6 cellular contexts compared by ENCODE assay signal in the genomic region with DNA sequence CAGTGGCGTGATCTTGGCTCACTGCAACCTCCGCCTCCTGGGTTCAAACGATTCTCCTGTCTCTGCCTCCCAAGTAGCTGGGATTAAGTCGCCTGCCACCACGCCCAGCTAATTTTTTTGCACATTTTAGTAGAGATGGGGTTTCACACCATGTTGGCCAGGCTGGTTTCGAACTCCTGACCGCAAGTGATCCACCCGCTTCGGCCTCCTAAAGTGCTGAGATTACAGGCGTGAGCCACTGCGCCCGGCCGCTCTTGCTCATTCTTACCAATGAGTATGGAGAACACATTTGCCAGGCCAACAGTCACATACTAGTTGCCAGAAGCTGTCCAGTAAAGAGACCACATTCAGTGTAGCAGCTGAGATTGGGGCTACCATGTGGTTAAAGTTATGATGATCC. TPM values are rescaled to one million over a fixed set of nuclear protein-coding genes. Genes with fewer than 3 reads are reported as not detected.
"Had no signal": no experiment of that assay in that cellular context is flagged by ENCODE, and none has a peak within 500 bp of the region (broad histone marks: within the 10 kb centered on the region; RNA-seq: fewer than 3 reads in every experiment).

No MANE protein-coding gene starts in this region.

RNA-seq across cellular contexts. Expression of gene TSACC, which starts 14.2 kb away (rescaled TPM):
- total RNA-seq: IMR-90 had no signal

RNA-seq across cellular contexts. Expression of gene RHBG, which starts 16.5 kb away (rescaled TPM):
- total RNA-seq: HT-29, HT1080, IMR-90, K562 had no signal
- polyA plus RNA-seq: IgD-negative memory B cell, IMR-90, K562 had no signal

RNA-seq across cellular contexts. Expression of gene VHLL, which starts 53.4 kb away (rescaled TPM):
- total RNA-seq: HT-29, HT1080, IMR-90, K562 had no signal
- polyA plus RNA-seq: HepG2, IgD-negative memory B cell, IMR-90, K562 had no signal
